In genomic region chr11:25711008-25711407, GRCh38 we compare ENCODE assay signal across 27 cellular contexts.
"Had no signal": no experiment of that assay in that cellular context is flagged by ENCODE, and none has a peak within 500 bp of the region (broad histone marks: within the 10 kb centered on the region; RNA-seq: fewer than 3 reads in every experiment).

No MANE protein-coding gene starts in this region.

- H3K4me1 ChIP-seq: adrenal gland, ascending aorta, breast epithelium, esophagus squamous epithelium, gastroesophageal sphincter had no signal

- ATAC-seq: activated CD4-positive, CD25-positive, alpha-beta regulatory T cell treated with anti-CD3 and anti-CD28 coated beads, Interleukin-2, amount 50 U/mL, for 24 hours; activated CD8-positive, alpha-beta T cell treated with anti-CD3 and anti-CD28 coated beads for 36 hours; activated T-cell treated with anti-CD3 and anti-CD28 coated beads, Interleukin-2, amount 50 U/mL, for 4 hours; activated T-helper 17 cell treated with anti-CD3 and anti-CD28 coated beads, Interleukin-2, amount 50 U/mL, for 72 hours; gastroesophageal sphincter; T-helper 17 cell had no signal

- H3K36me3 ChIP-seq: adrenal gland, ascending aorta, breast epithelium, esophagus squamous epithelium, gastroesophageal sphincter, WERI-Rb-1 had no signal

- H3K4me3 ChIP-seq: adrenal gland, ascending aorta, breast epithelium, esophagus squamous epithelium, gastroesophageal sphincter had no signal

- H3K27me3 ChIP-seq: adrenal gland, ascending aorta, breast epithelium, esophagus squamous epithelium, gastroesophageal sphincter had no signal

- H3K27ac ChIP-seq: adrenal gland, ascending aorta, breast epithelium, epithelial cell of prostate, esophagus squamous epithelium, gastroesophageal sphincter, WERI-Rb-1 had no signal

- DNase-seq: activated B cell treated with CpG ODN at 0.5 μM for 24 hours; activated CD4-positive, alpha-beta T cell treated with anti-CD3 and anti-CD28 coated beads for 48 hours; activated CD4-positive, alpha-beta T cell treated with anti-CD3 and anti-CD28 coated beads, Interleukin-2, amount 50 U/mL, for 1 hour; activated CD4-positive, alpha-beta T cell treated with anti-CD3 and anti-CD28 coated beads, Interleukin-2, amount 50 U/mL, for 48 hours; activated CD8-positive, alpha-beta memory T cell treated with anti-CD3 and anti-CD28 coated beads for 24 hours; activated CD8-positive, alpha-beta T cell treated with anti-CD3 and anti-CD28 coated beads for 36 hours; activated effector memory CD4-positive, alpha-beta T cell treated with Interleukin-2 at 50 U/mL for 16 hours; activated gamma-delta T cell treated with Interleukin-2 at 50 U/mL for 16 hours; activated naive CD4-positive, alpha-beta T cell treated with anti-CD3 and anti-CD28 coated beads, Interleukin-2, amount 50 U/mL, for 16 hours; activated naive CD4-positive, alpha-beta T cell treated with Interleukin-2 at 50 U/mL for 16 hours; activated T-cell treated with anti-CD3 and anti-CD28 coated beads, Interleukin-2, amount 50 U/mL, for 4 hours; adrenal gland; cortex of kidney; effector CD8-positive, alpha-beta T cell; esophagus squamous epithelium; foreskin melanocyte; head of caudate nucleus; T-helper 1 cell; T-helper 17 cell; T1000; WERI-Rb-1 had no signal

- H3K9me3 ChIP-seq: adrenal gland, ascending aorta, breast epithelium, esophagus squamous epithelium, gastroesophageal sphincter had no signal
